In genomic region chr22:20815477-20816050, GRCh38 we compare ENCODE assay signal across 1 cellular context.
TF ChIP-seq lines count a peak whose summit lies in the region.

No MANE protein-coding gene starts in this region.

TF ChIP-seq in GM23338, 12 proteins besides CTCF, POLR2A, EP300 and RAD21 (continued from another document):
- TF ChIP-seq ZNF462 (CRISPR knock-in tag; IDR thresholded peaks at IDR 0.05) (no peak), NANOG (IDR thresholded peaks at IDR 0.05; ENCODE audit: borderline replicate concordance) (no peak), POLR2AphosphoS5 (IDR thresholded peaks at IDR 0.05; ENCODE audit: low read depth) (no peak), EZH2phosphoT487 (IDR thresholded peaks at IDR 0.05; ENCODE audit: unreplicated experiment) (no peak), EZH2 (IDR thresholded peaks at IDR 0.05; ENCODE audit: low read depth, unreplicated experiment) (no peak), REST (IDR thresholded peaks at IDR 0.05; ENCODE audit: unreplicated experiment) (no peak)
